In genomic region chr10:74096777-74097176, GRCh38 we compare ENCODE assay signal across 1 cellular context.
TF ChIP-seq lines count a peak whose summit lies in the region.

No MANE protein-coding gene starts in this region.

TF ChIP-seq in GM12878, 131 proteins besides CTCF, POLR2A, EP300 and RAD21:
- TF ChIP-seq ZNF384 (IDR thresholded peaks at IDR 0.05; ENCODE audit: borderline replicate concordance, low read depth, low read length) (no peak), CUX1 (IDR thresholded peaks at IDR 0.05; ENCODE audit: insufficient replicate concordance, low read depth, low read length) (no peak), HDAC2 (IDR thresholded peaks at IDR 0.05) (no peak), TCF3 (IDR thresholded peaks at IDR 0.05; ENCODE audit: borderline replicate concordance, insufficient read depth, low read depth, low read length) (no peak), SPI1 (IDR thresholded peaks at IDR 0.05; ENCODE audit: borderline replicate concordance, insufficient read depth, low read depth, low read length) (peak; percentile 86), LARP7 (IDR thresholded peaks at IDR 0.05) (no peak), IKZF1 (conservative IDR thresholded peaks at IDR 0.05) (peak; percentile 61), BHLHE40 (IDR thresholded peaks at IDR 0.05; ENCODE audit: borderline replicate concordance in 1 of 2, low read depth in 2 of 2, low read length in 1 of 2) (peak in 1 of 2 experiments; percentile 33; a peak in 1 of 4 replicates), JUNB (IDR thresholded peaks at IDR 0.05) (peak; percentile 77), IRF4 (IDR thresholded peaks at IDR 0.05; ENCODE audit: low read depth, low read length) (peak; percentile 67; the same call in 1 of the 2 replicates), RFX5 (IDR thresholded peaks at IDR 0.05; ENCODE audit: low read depth, low read length) (no peak), CBFB (IDR thresholded peaks at IDR 0.05; ENCODE audit: low read depth) (0 out of 2 replicates have a peak, but pooled peaks have one; percentile 45), ZBED1 (IDR thresholded peaks at IDR 0.05; ENCODE audit: borderline replicate concordance) (no peak; the same call in 1 of the 2 replicates), MEF2A (IDR thresholded peaks at IDR 0.05; ENCODE audit: insufficient read depth, low read depth, low read length) (0 out of 2 replicates have a peak, but pooled peaks have one; percentile 17), KLF5 (IDR thresholded peaks at IDR 0.05; ENCODE audit: partially characterized antibody) (no peak), ATF7 (IDR thresholded peaks at IDR 0.05; ENCODE audit: low read depth) (peak; percentile 41; the same call in 1 of the 2 replicates), ZNF217 (IDR thresholded peaks at IDR 0.05) (peak; percentile 66; the same call in 1 of the 2 replicates), ZNF24 (IDR thresholded peaks at IDR 0.05) (peak; percentile 66), IKZF2 (IDR thresholded peaks at IDR 0.05) (peak in 1 of 2 experiments; percentile 76; a peak in 3 of 4 replicates), MEF2B (IDR thresholded peaks at IDR 0.05; ENCODE audit: partially characterized antibody, poor library complexity, severe bottlenecking) (peak; percentile 97), DPF2 (IDR thresholded peaks at IDR 0.05) (peak; percentile 61; the same call in 1 of the 2 replicates), CREM (IDR thresholded peaks at IDR 0.05; ENCODE audit: low read depth) (peak; percentile 72; the same call in 1 of the 2 replicates), POU2F2 (IDR thresholded peaks at IDR 0.05; ENCODE audit: borderline replicate concordance, low read depth, low read length) (peak; percentile 39; the same call in 1 of the 3 replicates), TCF12 (IDR thresholded peaks at IDR 0.05; ENCODE audit: low read depth, low read length) (0 out of 2 replicates have a peak, but pooled peaks have one; percentile 15), RCOR1 (conservative IDR thresholded peaks at IDR 0.05; ENCODE audit: low read depth, low read length) (0 out of 2 replicates have a peak, but pooled peaks have one; percentile 37), FOXM1 (IDR thresholded peaks at IDR 0.05; ENCODE audit: low read depth, low read length) (peak; percentile 25; the same call in 1 of the 2 replicates), PKNOX1 (IDR thresholded peaks at IDR 0.05) (peak; percentile 81), NR2F1 (conservative IDR thresholded peaks at IDR 0.05) (0 out of 2 replicates have a peak, but pooled peaks have one; percentile 35), TAF1 (IDR thresholded peaks at IDR 0.05; ENCODE audit: borderline replicate concordance, low read depth, low read length) (no peak), ETV6 (conservative IDR thresholded peaks at IDR 0.05 in 1 of 2, IDR thresholded peaks at IDR 0.05 in 1 of 2; ENCODE audit: borderline replicate concordance in 1 of 2, low read depth in 1 of 2) (peak in 1 of 2 experiments; percentile 64; a peak in 2 of 4 replicates), PAX5 (IDR thresholded peaks at IDR 0.05; ENCODE audit: borderline replicate concordance, low read depth, low read length) (peak; percentile 75), NFXL1 (IDR thresholded peaks at IDR 0.05; ENCODE audit: borderline replicate concordance) (no peak), STAT1 (conservative IDR thresholded peaks at IDR 0.05) (no peak), TBL1XR1 (IDR thresholded peaks at IDR 0.05; ENCODE audit: low read depth, low read length) (0 out of 2 replicates have a peak, but pooled peaks have one; percentile 28), ZNF274 (IDR thresholded peaks at IDR 0.05; ENCODE audit: insufficient read depth, insufficient read length) (no peak), EED (IDR thresholded peaks at IDR 0.05; ENCODE audit: low read depth) (peak; percentile 53), SRF (IDR thresholded peaks at IDR 0.05; ENCODE audit: low read depth in 2 of 2, low read length in 2 of 2) (peak in 1 of 2 experiments; percentile 65; a peak in 1 of 4 replicates), NFIC (IDR thresholded peaks at IDR 0.05; ENCODE audit: low read depth, low read length) (peak; percentile 64; the same call in 1 of the 2 replicates), ATF2 (IDR thresholded peaks at IDR 0.05; ENCODE audit: low read length) (no peak), YY1 (IDR thresholded peaks at IDR 0.05; ENCODE audit: low read depth, low read length) (peak; percentile 28; the same call in 1 of the 2 replicates), BCL11A (IDR thresholded peaks at IDR 0.05; ENCODE audit: low read depth, low read length) (peak; percentile 72), RUNX3 (IDR thresholded peaks at IDR 0.05; ENCODE audit: low read length) (peak; percentile 84), MTA2 (IDR thresholded peaks at IDR 0.05; ENCODE audit: low read depth) (peak; percentile 75), FOXK2 (IDR thresholded peaks at IDR 0.05) (no peak)
